Comparison of ENCODE assay signal across 8 cellular contexts in the genomic region with DNA sequence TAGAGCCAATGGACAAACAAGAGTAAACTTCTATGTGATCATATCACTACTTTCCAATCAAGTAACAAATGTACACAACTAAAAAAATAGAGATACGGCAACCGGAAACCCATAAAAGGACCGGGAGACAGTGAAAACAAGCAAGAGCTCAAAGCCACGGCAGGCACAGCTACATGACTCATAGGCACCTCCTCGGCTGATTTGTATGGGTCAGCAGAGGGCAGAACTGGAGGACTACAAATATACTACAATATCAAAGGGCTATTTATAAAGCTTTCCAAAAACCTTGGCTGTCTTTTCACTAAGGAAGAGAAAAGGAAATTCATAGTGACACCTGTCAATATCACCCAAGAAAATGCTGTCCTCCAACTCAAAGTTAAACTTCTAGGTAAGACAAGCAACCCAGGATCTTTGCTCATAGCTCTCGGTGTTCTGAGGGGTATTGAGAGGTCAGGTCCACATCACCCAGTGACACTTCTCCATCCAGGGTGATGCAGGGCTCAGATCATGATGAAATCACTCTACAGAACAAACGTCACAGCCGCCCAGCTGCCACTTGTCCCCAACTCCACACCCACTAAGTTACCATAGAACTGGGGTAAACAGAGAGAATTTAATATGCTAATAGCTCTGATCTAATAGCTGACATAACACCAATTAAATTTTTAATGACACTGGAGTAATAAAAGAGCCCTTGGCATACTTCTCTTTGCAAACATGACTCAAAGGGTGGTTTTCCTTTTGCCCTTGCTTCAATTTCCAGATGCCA. TPM values are rescaled to one million over a fixed set of nuclear protein-coding genes. Genes with fewer than 3 reads are reported as not detected.
DNase-seq lines count a peak whose midpoint lies in the region; ATAC-seq and TF ChIP-seq lines count a peak whose summit lies in the region.

No MANE protein-coding gene starts in this region.

- H3K9me3 ChIP-seq in esophagus squamous epithelium, result no peaks in the 10 kb centered on the region
- no peaks in the 10 kb centered on the region for H3K9me3 ChIP-seq in naive thymus-derived CD4-positive, alpha-beta T cell (ENCODE audit: control insufficient read depth in 2 of 3, low read length in 3 of 3)

- H3K9me3 Mint-ChIP-seq in naive thymus-derived CD4-positive, alpha-beta T cell, result peaks cover 0 to 5% (median 0%) of the 10 kb centered on the region in 11 donors
- no peaks in the 10 kb centered on the region for H3K9me3 Mint-ChIP-seq in activated naive CD8-positive, alpha-beta T cell treated with anti-CD3 and anti-CD28 coated beads, Interleukin-2, amount 50 U/mL, for 24 hours

- H3K27ac Mint-ChIP-seq in naive thymus-derived CD4-positive, alpha-beta T cell, result peak overlapping the region in 7 of 9 donors; percentile 10 to 85 (median 50)
- H3K27ac Mint-ChIP-seq in activated naive CD8-positive, alpha-beta T cell treated with anti-CD3 and anti-CD28 coated beads, Interleukin-2, amount 50 U/mL, for 24 hours, result no peak overlapping the region

- WGBS in esophagus squamous epithelium, 2 donors, result 25 to 37% methylated on average over 8 of the region's 8 CpGs

- H3K4me3 Mint-ChIP-seq in naive thymus-derived CD4-positive, alpha-beta T cell, result peak overlapping the region in 2 of 10 donors; percentile 10 to 18
- no peak overlapping the region for H3K4me3 Mint-ChIP-seq in activated naive CD8-positive, alpha-beta T cell treated with anti-CD3 and anti-CD28 coated beads, Interleukin-2, amount 50 U/mL, for 24 hours

- no peaks in the 10 kb centered on the region for H3K27me3 ChIP-seq in esophagus squamous epithelium
- H3K27me3 ChIP-seq in naive thymus-derived CD4-positive, alpha-beta T cell (ENCODE audit: control insufficient read depth in 2 of 2, insufficient read depth in 2 of 2, low read length in 2 of 2), result no peaks in the 10 kb centered on the region

- DNase-seq in AG20443 (ENCODE audit: low spot score) (peak; percentile 93), HPDE6-E6E7 (ENCODE audit: extremely low spot score) (peak; percentile 95), T-helper 1 cell (peak in 3 of 5 donors; percentile 26 to 63 (median 29)), esophagus squamous epithelium (lab: John Stamatoyannopoulos, UW) (no peak)
- peak in 2 of 9 donors; percentile 27 for DNase-seq in naive thymus-derived CD4-positive, alpha-beta T cell
- DNase-seq in activated naive CD8-positive, alpha-beta T cell treated with anti-CD3 and anti-CD28 coated beads, Interleukin-2, amount 50 U/mL, for 24 hours, result no peak

- peaks cover 25 to 67% (median 62%) of the 10 kb centered on the region in 7 donors for H3K4me1 Mint-ChIP-seq in naive thymus-derived CD4-positive, alpha-beta T cell
- H3K4me1 Mint-ChIP-seq in activated naive CD8-positive, alpha-beta T cell treated with anti-CD3 and anti-CD28 coated beads, Interleukin-2, amount 50 U/mL, for 24 hours, result peaks cover 42% of the 10 kb centered on the region

- H3K36me3 Mint-ChIP-seq in naive thymus-derived CD4-positive, alpha-beta T cell, result peaks cover 9 to 45% (median 36%) of the 10 kb centered on the region in 5 donors
- H3K36me3 Mint-ChIP-seq in activated naive CD8-positive, alpha-beta T cell treated with anti-CD3 and anti-CD28 coated beads, Interleukin-2, amount 50 U/mL, for 24 hours (ENCODE audit: low read depth), result peaks cover 23% of the 10 kb centered on the region

- TF ChIP-seq POLR2A in esophagus squamous epithelium (IDR thresholded peaks at IDR 0.05), result no peak

- peak; percentile 91 for ATAC-seq in naive thymus-derived CD4-positive, alpha-beta T cell
- ATAC-seq in GM21723 (IDR thresholded peaks at IDR 0.05; ENCODE audit: unreplicated experiment) (no peak), GM18861 (IDR thresholded peaks at IDR 0.05; ENCODE audit: unreplicated experiment) (no peak)
- no peak for ATAC-seq in activated naive CD8-positive, alpha-beta T cell treated with anti-CD3 and anti-CD28 coated beads, Interleukin-2, amount 50 U/mL, for 24 hours

- POLR2A ChIA-PET in naive thymus-derived CD4-positive, alpha-beta T cell (lab: Charles Lee), result interaction anchor here (0.6 to 1.2 kb wide), 2 partner anchors 9 to 966 kb away, joined by 3 read pairs; no protein-coding TSS in a partner anchor

- CTCF ChIA-PET in naive thymus-derived CD4-positive, alpha-beta T cell (lab: Charles Lee), result no interaction called here

- intact Hi-C loops in esophagus squamous epithelium (cut with DNase I), result no loop called here
- intact Hi-C loops in naive thymus-derived CD4-positive, alpha-beta T cell (cut with micrococcal nuclease), result loop anchor here in 1 of 2 donors (5.0 kb wide), 1 partner anchor 86 kb away; the partner anchor contains the start of gene HBEGF

- H3K27ac ChIP-seq in esophagus squamous epithelium, result peak overlapping the region; percentile 28 to 65 (median 48)
- H3K27ac ChIP-seq in naive thymus-derived CD4-positive, alpha-beta T cell (ENCODE audit: low read depth, low read length), result no peak overlapping the region

- H3K36me3 ChIP-seq in esophagus squamous epithelium, result peaks cover 0 to 13% (median 2%) of the 10 kb centered on the region in 3 donors
- no peaks in the 10 kb centered on the region for H3K36me3 ChIP-seq in naive thymus-derived CD4-positive, alpha-beta T cell (ENCODE audit: control insufficient read depth in 2 of 3, insufficient read depth in 3 of 3, low read length in 3 of 3)

- TF ChIP-seq CTCF in esophagus squamous epithelium (IDR thresholded peaks at IDR 0.05), result no peak

- peaks cover 10 to 29% (median 15%) of the 10 kb centered on the region in 3 donors for H3K4me1 ChIP-seq in esophagus squamous epithelium
- H3K4me1 ChIP-seq in naive thymus-derived CD4-positive, alpha-beta T cell (ENCODE audit: control insufficient read depth in 2 of 2, insufficient read depth in 2 of 2, low read length in 2 of 2), result peaks cover 11 to 27% of the 10 kb centered on the region in 2 donors

- no peak overlapping the region for H3K4me3 ChIP-seq in esophagus squamous epithelium
- H3K4me3 ChIP-seq in naive thymus-derived CD4-positive, alpha-beta T cell (ENCODE audit: low read length), result no peak overlapping the region

- H3K27me3 Mint-ChIP-seq in naive thymus-derived CD4-positive, alpha-beta T cell, result no peaks in the 10 kb centered on the region
- no peaks in the 10 kb centered on the region for H3K27me3 Mint-ChIP-seq in activated naive CD8-positive, alpha-beta T cell treated with anti-CD3 and anti-CD28 coated beads, Interleukin-2, amount 50 U/mL, for 24 hours

RNA-seq across cellular contexts. Expression of gene PFDN1, which starts 41.3 kb away (rescaled TPM):
- total RNA-seq in esophagus squamous epithelium, result 10 to 100 TPM; 38.1 to 67.5 (median 60.4) TPM
- total RNA-seq in naive thymus-derived CD4-positive, alpha-beta T cell, result 10 to 100 TPM; 24.8 to 52.7 (median 28.2) TPM
- 100 to 1,000 TPM; 126 to 139 TPM for polyA plus RNA-seq in naive thymus-derived CD4-positive, alpha-beta T cell

Comparison
In these comparisons a context has a peak if more than half of its experiments do, and no peak if none do; other contexts are left out.
1. DNase-seq: peak in AG20443 (single experiment), HPDE6-E6E7 (single experiment) and T-helper 1 cell (3 of 5); none in esophagus squamous epithelium (single experiment) and activated naive CD8-positive, alpha-beta T cell treated with anti-CD3 and anti-CD28 coated beads, Interleukin-2, amount 50 U/mL, for 24 hours (single experiment).